In the genomic region with DNA sequence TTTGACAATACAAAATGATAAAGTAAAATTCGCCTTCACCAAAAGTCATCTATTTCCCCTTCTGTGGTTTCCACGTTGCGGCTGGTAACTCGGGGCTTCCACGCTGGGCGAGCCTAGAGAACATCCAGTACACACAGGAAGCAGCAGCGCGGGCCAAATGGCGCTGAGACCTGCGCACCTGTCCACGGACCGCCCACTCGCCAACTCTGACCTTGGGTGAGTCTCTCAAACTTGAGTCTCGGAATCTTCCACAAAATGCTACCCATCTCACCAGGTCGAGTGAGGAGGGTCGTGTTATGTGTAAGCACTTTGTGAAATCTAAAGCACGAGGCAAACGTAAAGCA, we compare ENCODE assay signal across 8 cellular contexts. TPM values are rescaled to one million over a fixed set of nuclear protein-coding genes. Genes with fewer than 3 reads are reported as not detected.
A peak's percentile ranks its signal among the peaks of the same experiment; 100 is the strongest.
DNase-seq lines count a peak whose midpoint lies in the region; ATAC-seq, FAIRE-seq and TF ChIP-seq lines count a peak whose summit lies in the region.

No MANE protein-coding gene starts in this region.

- DNase-seq in SHP77 (lab: John Stamatoyannopoulos, UW) (peak; percentile 74 to 77), SHP77 treated with DMSO at 0.1 percent for 48 hours (lab: John Stamatoyannopoulos, UW) (no peak), NCI-H510A (lab: John Stamatoyannopoulos, UW) (peak; percentile 45), esophagus squamous epithelium (lab: John Stamatoyannopoulos, UW) (no peak), pancreas (peak; percentile 77 to 87 (median 82)), foreskin melanocyte (no peak)
- peak; percentile 48 to 63 (median 62) for DNase-seq in activated CD8-positive, alpha-beta memory T cell treated with anti-CD3 and anti-CD28 coated beads for 48 hours (ENCODE audit: low read depth in 2 of 3, low spot score in 2 of 3)

- H3K27me3 ChIP-seq in esophagus squamous epithelium = no peaks in the 10 kb centered on the region
- H3K27me3 ChIP-seq in pancreas = no peaks in the 10 kb centered on the region

- TF ChIP-seq POLR2A in esophagus squamous epithelium (IDR thresholded peaks at IDR 0.05) = no peak

- H3K27ac ChIP-seq in esophagus squamous epithelium = peak overlapping the region; percentile 91 to 96 (median 92)
- H3K27ac ChIP-seq in pancreas = peak overlapping the region; percentile 60 to 83 (median 76)

- H3K4me1 ChIP-seq in esophagus squamous epithelium (peaks cover 0 to 32% (median 7%) of the 10 kb centered on the region in 3 donors), pancreas (peaks cover 0 to 6% (median 0%) of the 10 kb centered on the region in 3 donors)

- 0 to 4% methylated on average over 9 to 11 of the region's 18 CpGs for WGBS in esophagus squamous epithelium, 2 donors
- 1% methylated on average over 18 of the region's 18 CpGs for WGBS in pancreas, 2 donors

- no peak for FAIRE-seq in pancreas (lab: Jason Lieb, UNC)

- TF ChIP-seq CTCF in esophagus squamous epithelium (IDR thresholded peaks at IDR 0.05) (no peak), pancreas (IDR thresholded peaks at IDR 0.05) (no peak)

- H3K36me3 ChIP-seq in esophagus squamous epithelium = peaks cover 0 to 17% (median 0%) of the 10 kb centered on the region in 3 donors
- no peaks in the 10 kb centered on the region for H3K36me3 ChIP-seq in pancreas

- H3K4me3 ChIP-seq in esophagus squamous epithelium = peak overlapping the region; percentile 84 to 89 (median 85)
- peak overlapping the region; percentile 62 to 82 (median 72) for H3K4me3 ChIP-seq in pancreas

- peak; percentile 30 for ATAC-seq in HG03025 (IDR thresholded peaks at IDR 0.05; ENCODE audit: low FRiP score, unreplicated experiment)
- ATAC-seq in pancreas = peak; percentile 76 to 80 (median 77)

- intact Hi-C loops in esophagus squamous epithelium (cut with DNase I) (loop anchor here (5.0 to 10.0 kb wide), 2 partner anchors 205 to 322 kb away; no protein-coding TSS in a partner anchor), pancreas (cut with DNase I) (loop anchor here in 2 of 3 donors (5.0 to 10.0 kb wide), 3 partner anchors 65 to 322 kb away; no protein-coding TSS in a partner anchor)

- H3K9me3 ChIP-seq in esophagus squamous epithelium = no peaks in the 10 kb centered on the region
- no peaks in the 10 kb centered on the region for H3K9me3 ChIP-seq in pancreas

RNA-seq across cellular contexts. Expression of gene TTF2, which starts 0.8 kb away (rescaled TPM):
- 10 to 100 TPM in 3 of 4 donors, 1 to 10 TPM in 1; 7.2 to 24.2 (median 19.2) TPM for total RNA-seq in esophagus squamous epithelium
- total RNA-seq in pancreas = 10 to 100 TPM in 1 of 6 donors, 1 to 10 TPM in 5; 3.5 to 16.5 (median 5.5) TPM
- polyA plus RNA-seq in pancreas = 1 to 10 TPM; 2.0 to 3.1 TPM

RNA-seq across cellular contexts. Expression of gene CD101, which starts 57.7 kb away (rescaled TPM):
- total RNA-seq in esophagus squamous epithelium (1 to 10 TPM in 3 of 4 donors, under 1 TPM in 1; 0.42 to 3.4 (median 2.2) TPM), pancreas (1 to 10 TPM in 4 of 6 donors, under 1 TPM in 2; 0.51 to 2.0 (median 1.2) TPM)
- polyA plus RNA-seq in pancreas = 1 to 10 TPM; 1.5 to 3.4 TPM

Comparison
In these comparisons a context has a peak if more than half of its experiments do, and no peak if none do; other contexts are left out.
1. DNase-seq: peak in SHP77 (2 of 2), NCI-H510A (single experiment), activated CD8-positive, alpha-beta memory T cell treated with anti-CD3 and anti-CD28 coated beads for 48 hours (3 of 3) and pancreas (6 of 6); none in SHP77 treated with DMSO at 0.1 percent for 48 hours (single experiment), esophagus squamous epithelium (single experiment) and foreskin melanocyte (single experiment).